In the genomic region with DNA sequence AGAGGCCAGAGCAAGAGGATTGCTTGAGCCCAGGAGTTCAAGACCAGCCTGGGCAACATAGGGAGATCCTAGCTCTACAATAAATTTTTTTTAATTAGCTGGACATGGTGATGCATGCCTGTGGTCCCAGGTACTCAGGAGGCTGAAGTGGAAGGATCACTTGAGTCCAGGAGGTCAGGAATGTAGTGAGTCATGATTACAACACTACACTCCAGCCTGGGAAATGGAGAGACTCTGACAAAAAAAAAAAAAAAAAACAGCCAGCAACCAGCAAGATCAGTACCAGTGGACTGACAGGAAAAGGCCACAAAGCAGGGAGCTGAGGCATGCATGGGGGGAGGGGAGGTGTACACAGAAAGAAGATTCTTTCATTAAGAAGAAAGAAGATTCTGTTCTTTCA, we compare ENCODE assay signal across 18 cellular contexts. TPM values are rescaled to one million over a fixed set of nuclear protein-coding genes. Genes with fewer than 3 reads are reported as not detected.
DNase-seq lines count a peak whose midpoint lies in the region; ATAC-seq and TF ChIP-seq lines count a peak whose summit lies in the region.
"Had no signal": no experiment of that assay in that cellular context is flagged by ENCODE, and none has a peak within 500 bp of the region (broad histone marks: within the 10 kb centered on the region; RNA-seq: fewer than 3 reads in every experiment).

No MANE protein-coding gene starts in this region.

- ATAC-seq in HG02678 (IDR thresholded peaks at IDR 0.05; ENCODE audit: unreplicated experiment), result no peak
- ATAC-seq: gastroesophageal sphincter, left cardiac atrium, psoas muscle had no signal

- no peaks in the 10 kb centered on the region for H3K27me3 ChIP-seq in kidney epithelial cell (ENCODE audit: control insufficient read depth, insufficient read depth, low read length)
- H3K27me3 ChIP-seq: adrenal gland, gastroesophageal sphincter, thyroid gland had no signal

- TF ChIP-seq CTCF in astrocyte of the spinal cord (IDR thresholded peaks at IDR 0.05; ENCODE audit: low read depth, low read length) (no peak), kidney epithelial cell (IDR thresholded peaks at IDR 0.05; ENCODE audit: insufficient read depth, low read length, poor library complexity, severe bottlenecking) (no peak)

- DNase-seq in Caki2 (ENCODE audit: low read depth), result peak; percentile 66
- DNase-seq in HS-5 (ENCODE audit: low read depth), result peak; percentile 22
- DNase-seq in astrocyte of the spinal cord (ENCODE audit: low read depth, low spot score), result peak; percentile 74
- DNase-seq in kidney epithelial cell (ENCODE audit: low read depth), result peak; percentile 63
- no peak for DNase-seq in NCI-H2196 (lab: John Stamatoyannopoulos, UW; ENCODE audit: unreplicated experiment)
- no peak for DNase-seq in NCI-H1436 (lab: John Stamatoyannopoulos, UW)
- no peak for DNase-seq in SHP77 (lab: John Stamatoyannopoulos, UW)
- DNase-seq: activated CD4-positive, alpha-beta T cell treated with anti-CD3 and anti-CD28 coated beads for 4 hours; adrenal gland; dermis blood vessel endothelial cell; DMS 273 treated with DMSO at 0.1 percent for 48 hours; left cardiac atrium; NCI-H1417 treated with DMSO at 0.1 percent for 48 hours; NCI-H526 treated with DMSO at 0.1 percent for 48 hours; psoas muscle; thyroid gland had no signal

- H3K4me3 ChIP-seq in astrocyte of the spinal cord (ENCODE audit: low read depth, low read length), result no peak overlapping the region
- no peak overlapping the region for H3K4me3 ChIP-seq in kidney epithelial cell (ENCODE audit: low read depth, low read length)
- H3K4me3 ChIP-seq: adrenal gland, gastroesophageal sphincter, psoas muscle, thyroid gland had no signal

- in situ Hi-C loops in Caki2 (cut with HindIII; ENCODE audit: low pct_unique_long_range_greater_than_20kb, low sequenced_read_pairs) (no loop called here), astrocyte of the spinal cord (cut with HindIII; ENCODE audit: low sequenced_read_pairs) (no loop called here)

- H3K36me3 ChIP-seq in kidney epithelial cell (ENCODE audit: control insufficient read depth, insufficient read depth, low read length), result no peaks in the 10 kb centered on the region
- H3K36me3 ChIP-seq: adrenal gland, gastroesophageal sphincter, thyroid gland had no signal

RNA-seq across cellular contexts. Expression of gene RFXAP, which starts 52.7 kb away (rescaled TPM):
- total RNA-seq in Caki2 (2014; rRNA removed; shearing (Covaris generic); ENCODE audit: low replicate concordance), result 4.2 and 4.5 TPM in 2 replicates
- 2.4 TPM in 2 replicates for total RNA-seq in kidney epithelial cell

Comparison
In these comparisons a context has a peak if more than half of its experiments do, and no peak if none do; other contexts are left out.
1. DNase-seq: peak in Caki2 (single experiment), HS-5 (single experiment), astrocyte of the spinal cord (single experiment) and kidney epithelial cell (single experiment); none in NCI-H2196 (single experiment), NCI-H1436 (single experiment) and SHP77 (0 of 2).